Comparison of ENCODE assay signal across 27 cellular contexts in the genomic region with DNA sequence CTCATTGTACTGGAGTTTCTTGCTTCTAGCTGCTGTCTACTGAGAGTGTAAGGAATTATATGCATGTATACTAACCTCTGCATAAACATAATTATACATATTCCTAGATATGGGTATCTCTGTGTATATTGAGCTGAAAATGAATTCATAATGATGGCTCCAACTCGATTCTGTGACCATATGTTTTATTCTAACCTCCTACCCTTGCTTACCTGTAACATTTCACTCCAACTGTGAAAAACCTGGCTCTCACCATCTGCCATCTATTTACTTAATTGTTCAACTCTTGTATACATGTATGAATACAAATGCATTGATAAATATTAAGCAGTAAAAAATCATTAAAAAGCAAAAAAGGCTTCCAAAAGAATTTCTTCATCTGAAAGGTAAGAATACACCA.
"Had no signal": no experiment of that assay in that cellular context is flagged by ENCODE, and none has a peak within 500 bp of the region (broad histone marks: within the 10 kb centered on the region; RNA-seq: fewer than 3 reads in every experiment).

No MANE protein-coding gene starts in this region.

- H3K27ac ChIP-seq: left ventricle myocardium inferior, neural progenitor cell, neutrophil, parathyroid adenoma, right atrium auricular region, skin epidermis, stomach, testis, thyroid gland, transverse colon, upper lobe of left lung, vagina had no signal

- H3K4me3 ChIP-seq: left ventricle myocardium inferior, lung, neural progenitor cell, right atrium auricular region, skin epidermis, stomach, testis, thyroid gland, transverse colon, upper lobe of left lung, vagina had no signal

- DNase-seq: hypothalamus; islet precursor cell; left ventricle myocardium inferior; mesendoderm; naive B cell; natural killer cell; nephron progenitor cell; occipital lobe; stimulated activated CD4-positive, alpha-beta T cell treated with anti-CD3 and anti-CD28 coated beads, Interleukin-12 subunit alpha, Interleukin-12 subunit beta, amount 100 ng/mL, for 4 hours; stimulated activated CD4-positive, alpha-beta T cell treated with anti-CD3 and anti-CD28 coated beads, Interleukin-15, amount 100 ng/mL, for 24 hours; stimulated activated CD4-positive, alpha-beta T cell treated with anti-CD3 and anti-CD28 coated beads, Interleukin-2, amount 100 ng/mL, for 24 hours; stimulated activated CD4-positive, alpha-beta T cell treated with anti-CD3 and anti-CD28 coated beads, Interleukin-4, amount 100 ng/mL, for 1 hour; stimulated activated naive B cell treated with anti-CD40 and anti-IgM and Interleukin-4, amounts not matched to agents 10 μg/mL and 1 μg/mL and 100 μg/mL, for 72 hours; stimulated activated naive CD8-positive, alpha-beta T cell treated with anti-CD3 and anti-CD28 coated beads, Interleukin-15, Interleukin-2, amounts not matched to agents 100 U/mL and 50 U/mL, for 24 hours; stomach; testis; thyroid gland; transverse colon; upper lobe of left lung had no signal

- H3K9me3 ChIP-seq: left ventricle myocardium inferior, right atrium auricular region, testis, thyroid gland, transverse colon, upper lobe of left lung, vagina had no signal

- ATAC-seq: natural killer cell; sciatic nerve; stimulated activated naive B cell treated with anti-CD40 and anti-IgM and Interleukin-4, amounts not matched to agents 10 μg/mL and 1 μg/mL and 100 μg/mL, for 72 hours; stimulated activated naive CD8-positive, alpha-beta T cell treated with anti-CD3 and anti-CD28 coated beads, Interleukin-15, Interleukin-2, amounts not matched to agents 100 U/mL and 50 U/mL, for 24 hours had no signal

- H3K27me3 ChIP-seq: neural progenitor cell, neutrophil, right atrium auricular region, stomach, testis, thyroid gland, transverse colon, upper lobe of left lung, vagina had no signal

- H3K4me1 ChIP-seq: left ventricle myocardium inferior, neural progenitor cell, parathyroid adenoma, right atrium auricular region, stomach, testis, thyroid gland, transverse colon, upper lobe of left lung, vagina had no signal
